21 cellular contexts compared by ENCODE assay signal in genomic region chr7:154463794-154464193, GRCh38.
A peak's percentile ranks its signal among the peaks of the same experiment; 100 is the strongest.
DNase-seq lines count a peak whose midpoint lies in the region; FAIRE-seq and TF ChIP-seq lines count a peak whose summit lies in the region.
"Had no signal": no experiment of that assay in that cellular context is flagged by ENCODE, and none has a peak within 500 bp of the region (broad histone marks: within the 10 kb centered on the region; RNA-seq: fewer than 3 reads in every experiment).

No MANE protein-coding gene starts in this region.

- intact Hi-C loops in tibial artery (cut with DNase I; ENCODE audit: low total_unique reads) = no loop called here

- no peaks in the 10 kb centered on the region for H3K23me2 ChIP-seq in H1 (ENCODE audit: low read depth, low read length)

- no peak overlapping the region for H3K9ac ChIP-seq in GM23248
- no peak overlapping the region for H3K9ac ChIP-seq in H1 (replicated peaks in 1 of 4; ENCODE audit: extremely low read depth in 1 of 4, low read depth in 3 of 4, low read length in 3 of 4)
- H3K9ac ChIP-seq: BLaER1 treated with 17β-estradiol and CSF1 and Interleukin-3, amounts not matched to agents 10 nM and 100 nM had no signal

- in situ Hi-C loops in GM23248 (cut with MboI) = no loop called here

- no peaks in the 10 kb centered on the region for H3K9me3 ChIP-seq in GM23248 (ENCODE audit: low read depth)
- H3K9me3 ChIP-seq in H1 (ENCODE audit: insufficient read depth in 2 of 2, low read depth in 1 of 2, low read length in 1 of 2) = no peaks in the 10 kb centered on the region; a peak in 1 of 4 replicates
- peaks cover 0 to 9% (median 8%) of the 10 kb centered on the region in 3 donors for H3K9me3 ChIP-seq in tibial artery
- H3K9me3 ChIP-seq: Caco-2 had no signal

- CTCF ChIA-PET in H1 (lab: Charles Lee; ENCODE audit: partially characterized antibody) = no interaction called here

- POLR2A ChIA-PET in H1 (lab: Charles Lee; ENCODE audit: partially characterized antibody) = no interaction called here

- no peaks in the 10 kb centered on the region for H3K79me2 ChIP-seq in GM23248 (ENCODE audit: insufficient read depth)
- H3K79me2 ChIP-seq in H1 (ENCODE audit: control insufficient read depth in 1 of 2, insufficient read depth in 2 of 2, low read length in 2 of 2) = no peaks in the 10 kb centered on the region

- H4K20me1 ChIP-seq in GM23248 (ENCODE audit: insufficient read depth) (no peaks in the 10 kb centered on the region), H1 (replicated peaks in 1 of 2; ENCODE audit: control insufficient read depth in 1 of 2, insufficient read depth in 2 of 2, low read length in 2 of 2) (no peaks in the 10 kb centered on the region)
- H4K20me1 ChIP-seq: BLaER1 treated with 17β-estradiol and CSF1 and Interleukin-3, amounts not matched to agents 10 nM and 100 nM had no signal

- no peak overlapping the region for H2BK12ac ChIP-seq in H1 (ENCODE audit: low read depth, low read length)

- no peak overlapping the region for H4K5ac ChIP-seq in H1 (ENCODE audit: insufficient read length, low read depth, low read length)

- H3K4me3 ChIP-seq in GM23248 = no peak overlapping the region
- H3K4me3 ChIP-seq in H1 (ENCODE audit: extremely low read depth in 1 of 4, insufficient read depth in 2 of 4, low read depth in 3 of 4, low read length in 4 of 4) = no peak overlapping the region
- no peak overlapping the region for H3K4me3 ChIP-seq in tibial artery
- H3K4me3 ChIP-seq: A549; BLaER1 treated with 17β-estradiol and CSF1 and Interleukin-3, amounts not matched to agents 10 nM and 100 nM had no signal

- H3K27ac ChIP-seq in GM23248 = no peak overlapping the region
- H3K27ac ChIP-seq in H1 (ENCODE audit: low read depth, low read length) = no peak overlapping the region
- H3K27ac ChIP-seq in tibial artery = no peak overlapping the region
- H3K27ac ChIP-seq: 22Rv1; A549; BLaER1 treated with 17β-estradiol and CSF1 and Interleukin-3, amounts not matched to agents 10 nM and 100 nM; C4-2B had no signal

- TF ChIP-seq POLR2A in H1 (IDR thresholded peaks at IDR 0.05; ENCODE audit: control extremely low read depth in 1 of 2, low read depth in 2 of 2, low read length in 2 of 2) = no peak

- no peak for FAIRE-seq in H1 (lab: Jason Lieb, UNC)
- FAIRE-seq: A549, D721Med, G401.6, GM12891, GM19239 had no signal

- peak; percentile 0 for DNase-seq in GM23248
- DNase-seq in RPMI8226 = peak; percentile 56
- DNase-seq in H1 (ENCODE audit: low read depth in 1 of 2, low spot score in 2 of 2) = no peak
- DNase-seq in activated CD4-positive, alpha-beta T cell treated with anti-CD3 and anti-CD28 coated beads for 1 hour = no peak
- DNase-seq in NCI-H2171 treated with DMSO at 0.1 percent for 48 hours (lab: John Stamatoyannopoulos, UW) = no peak
- no peak for DNase-seq in tibial artery
- DNase-seq: AML-193; Caco-2; Calu3; CD4-positive, alpha-beta T cell; CD8-positive, alpha-beta T cell; DMS79 treated with DMSO at 0.1 percent for 48 hours; GF-D8 had no signal

- H3F3A ChIP-seq in GM23248 (ENCODE audit: insufficient read depth) = no peaks in the 10 kb centered on the region

- TF ChIP-seq RAD21 in H1 (IDR thresholded peaks at IDR 0.05 in 1 of 2, conservative IDR thresholded peaks at IDR 0.05 in 1 of 2; ENCODE audit: low read depth in 2 of 2, low read length in 2 of 2) = no peak

- TF ChIP-seq EP300 in H1 (IDR thresholded peaks at IDR 0.05; ENCODE audit: borderline replicate concordance in 1 of 2, low read depth in 2 of 2, low read length in 2 of 2) = no peak

- H3K4ac ChIP-seq in H1 (replicated peaks; ENCODE audit: insufficient read length, low read depth, low read length) = no peak overlapping the region

- no peak overlapping the region for H2AK5ac ChIP-seq in H1 (ENCODE audit: low read depth, low read length)

- no peak overlapping the region for H3K23ac ChIP-seq in H1 (ENCODE audit: insufficient read length)

- no peak overlapping the region for H2BK20ac ChIP-seq in H1 (ENCODE audit: low read length)

- WGBS in GM23248 (ENCODE audit: low coverage in 1 of 2, low lambda C conversion rate in 2 of 2, missing lambda C conversion rate in 2 of 2), 2 experiments = 40 to 42% methylated on average over 5 of the region's 5 CpGs
- 97% methylated on average over 5 of the region's 5 CpGs; no CpG with 5 or more reads in 1 of the 2 experiments for WGBS in H1 (ENCODE audit: extremely low coverage in 1 of 2, insufficient coverage in 1 of 2, insufficient read length in 1 of 2, insufficient replicate concordance in 2 of 2, low coverage in 1 of 2, low lambda C conversion rate in 2 of 2, missing lambda C conversion rate in 1 of 2), 2 experiments

- no peak overlapping the region for H4K91ac ChIP-seq in H1 (replicated peaks; ENCODE audit: insufficient read length, low read length)

- no peak overlapping the region for H3K56ac ChIP-seq in H1 (replicated peaks; ENCODE audit: insufficient read length, low read depth, low read length)

- H3K36me3 ChIP-seq in GM23248 (ENCODE audit: low read depth) (no peaks in the 10 kb centered on the region), H1 (ENCODE audit: control insufficient read depth in 2 of 4, insufficient read depth in 4 of 4, low read length in 3 of 4) (no peaks in the 10 kb centered on the region), tibial artery (no peaks in the 10 kb centered on the region)
- H3K36me3 ChIP-seq: BLaER1 treated with 17β-estradiol and CSF1 and Interleukin-3, amounts not matched to agents 10 nM and 100 nM had no signal

- H3K27me3 ChIP-seq in GM23248 (replicated peaks; ENCODE audit: insufficient read depth) (no peaks in the 10 kb centered on the region), H1 (replicated peaks in 1 of 4; ENCODE audit: control insufficient read depth in 3 of 4, extremely low read depth in 1 of 4, insufficient read depth in 3 of 4, low read length in 3 of 4) (no peaks in the 10 kb centered on the region), tibial artery (no peaks in the 10 kb centered on the region)
- H3K27me3 ChIP-seq: BLaER1 treated with 17β-estradiol and CSF1 and Interleukin-3, amounts not matched to agents 10 nM and 100 nM had no signal

- H3K18ac ChIP-seq in H1 (ENCODE audit: extremely low read depth, low read length) = no peak overlapping the region

- no peak overlapping the region for H2BK5ac ChIP-seq in H1 (ENCODE audit: low read depth, low read length)

- H2BK120ac ChIP-seq in H1 (replicated peaks; ENCODE audit: low read depth, low read length) = no peak overlapping the region

- H2AFZ ChIP-seq in GM23248 (no peak overlapping the region), H1 (ENCODE audit: low read length) (no peak overlapping the region)

- H3K4me1 ChIP-seq in GM23248 (ENCODE audit: insufficient read depth) = no peaks in the 10 kb centered on the region
- H3K4me1 ChIP-seq in H1 (replicated peaks in 1 of 4; ENCODE audit: control insufficient read depth in 3 of 4, insufficient read depth in 4 of 4, low read length in 3 of 4) = no peaks in the 10 kb centered on the region
- no peaks in the 10 kb centered on the region for H3K4me1 ChIP-seq in tibial artery
- H3K4me1 ChIP-seq: A549; BLaER1 treated with 17β-estradiol and CSF1 and Interleukin-3, amounts not matched to agents 10 nM and 100 nM; Caco-2 had no signal

- no peak overlapping the region for H2BK15ac ChIP-seq in H1 (ENCODE audit: low read length)

- no peaks in the 10 kb centered on the region for H3K79me1 ChIP-seq in H1 (ENCODE audit: low read depth, low read length)

- H3K9me2 ChIP-seq in GM23248 (ENCODE audit: insufficient read depth) = no peaks in the 10 kb centered on the region

- H3K4me2 ChIP-seq in GM23248 (ENCODE audit: unreplicated experiment) = no peak overlapping the region
- no peak overlapping the region for H3K4me2 ChIP-seq in H1 (ENCODE audit: insufficient read depth in 1 of 2, low read depth in 2 of 2, low read length in 2 of 2)
- H3K4me2 ChIP-seq: A549; BLaER1 treated with 17β-estradiol and CSF1 and Interleukin-3, amounts not matched to agents 10 nM and 100 nM had no signal

- peak overlapping the region; percentile 57; the same call in 1 of the 2 replicates for H4K8ac ChIP-seq in H1 (ENCODE audit: extremely low read depth, insufficient read depth, low read length)

- no peak overlapping the region for H3K14ac ChIP-seq in H1 (ENCODE audit: insufficient read length)

- no peak for TF ChIP-seq CTCF in H1 (IDR thresholded peaks at IDR 0.05; ENCODE audit: control extremely low read depth in 1 of 3, insufficient read depth in 1 of 3, low read depth in 1 of 3, low read length in 3 of 3)
- no peak for TF ChIP-seq CTCF in tibial artery (IDR thresholded peaks at IDR 0.05)

TF ChIP-seq in H1, 55 proteins besides CTCF, POLR2A, EP300 and RAD21:
- TF ChIP-seq ATF3 (IDR thresholded peaks at IDR 0.05; ENCODE audit: insufficient read depth, low read depth, low read length) = no peak

Comparison
In these comparisons a context has a peak if more than half of its experiments do, and no peak if none do; other contexts are left out.
1. DNase-seq: peak in GM23248 (single experiment) and RPMI8226 (single experiment); none in H1 (0 of 2), activated CD4-positive, alpha-beta T cell treated with anti-CD3 and anti-CD28 coated beads for 1 hour (single experiment), NCI-H2171 treated with DMSO at 0.1 percent for 48 hours (single experiment) and tibial artery (0 of 2).